Comparison of ENCODE assay signal across 1 cellular context in genomic region chr6:21595265-21595950, GRCh38.
TF ChIP-seq lines count a peak whose summit lies in the region.

No MANE protein-coding gene starts in this region.

TF ChIP-seq in HepG2, 621 proteins besides CTCF, POLR2A, EP300 and RAD21 (continued from another document):
- TF ChIP-seq BCLAF1 (IDR thresholded peaks at IDR 0.05), result no peak
